ENCODE assay signal across 1 cellular context in genomic region chr6:120031837-120032236, GRCh38.
TF ChIP-seq lines count a peak whose summit lies in the region.

No MANE protein-coding gene starts in this region.

TF ChIP-seq in HepG2, 621 proteins besides CTCF, POLR2A, EP300 and RAD21 (continued from another document):
- TF ChIP-seq NR2F6 (IDR thresholded peaks at IDR 0.05) = no peak
- no peak for TF ChIP-seq NR2F6 (CRISPR knock-in tag; IDR thresholded peaks at IDR 0.05)
- no peak for TF ChIP-seq ZNF7 (CRISPR knock-in tag; IDR thresholded peaks at IDR 0.05)
- TF ChIP-seq AFF4 (CRISPR knock-in tag; IDR thresholded peaks at IDR 0.05) = no peak
- TF ChIP-seq TFAP4 (IDR thresholded peaks at IDR 0.05; ENCODE audit: borderline replicate concordance, low read depth) = peak; percentile 25; the same call in 1 of the 2 replicates
- no peak for TF ChIP-seq CHCHD3 (CRISPR knock-in tag; IDR thresholded peaks at IDR 0.05)
- no peak for TF ChIP-seq ATF5 (CRISPR knock-in tag; IDR thresholded peaks at IDR 0.05; ENCODE audit: low read depth)
- no peak for TF ChIP-seq NKX3-1 (CRISPR knock-in tag; IDR thresholded peaks at IDR 0.05)
- TF ChIP-seq ZNF10 (CRISPR knock-in tag; IDR thresholded peaks at IDR 0.05; ENCODE audit: borderline replicate concordance, low read depth) = no peak
- no peak for TF ChIP-seq SOX13 (IDR thresholded peaks at IDR 0.05)
- no peak for TF ChIP-seq SOX13 (CRISPR knock-in tag; conservative IDR thresholded peaks at IDR 0.05 in 1 of 2, IDR thresholded peaks at IDR 0.05 in 1 of 2)
- no peak for TF ChIP-seq SNAPC5 (CRISPR knock-in tag; IDR thresholded peaks at IDR 0.05; ENCODE audit: borderline replicate concordance)
- no peak for TF ChIP-seq PHB2 (IDR thresholded peaks at IDR 0.05; ENCODE audit: partially characterized antibody)
- TF ChIP-seq HNF4G (IDR thresholded peaks at IDR 0.05; ENCODE audit: borderline replicate concordance, low read depth, low read length) = peak; percentile 59; the same call in 1 of the 2 replicates
- TF ChIP-seq HNF4G (CRISPR knock-in tag; IDR thresholded peaks at IDR 0.05; ENCODE audit: borderline replicate concordance, low read depth) = no peak
- TF ChIP-seq CSRNP2 (CRISPR knock-in tag; conservative IDR thresholded peaks at IDR 0.05; ENCODE audit: low read depth) = no peak
- no peak for TF ChIP-seq ZNF24 (IDR thresholded peaks at IDR 0.05)
- no peak for TF ChIP-seq RERE (CRISPR knock-in tag; IDR thresholded peaks at IDR 0.05; ENCODE audit: low read depth)
- TF ChIP-seq FOXP1 (IDR thresholded peaks at IDR 0.05) = no peak
- TF ChIP-seq FOXP1 (CRISPR knock-in tag; IDR thresholded peaks at IDR 0.05) = no peak; the same call in 1 of the 2 replicates
- TF ChIP-seq KLF6 (CRISPR knock-in tag; IDR thresholded peaks at IDR 0.05) = no peak
- no peak for TF ChIP-seq ETS1 (CRISPR knock-in tag; IDR thresholded peaks at IDR 0.05)
- TF ChIP-seq KDM6A (CRISPR knock-in tag; IDR thresholded peaks at IDR 0.05; ENCODE audit: low read depth) = no peak
- no peak for TF ChIP-seq ATF1 (CRISPR knock-in tag; IDR thresholded peaks at IDR 0.05)
- TF ChIP-seq USF2 (IDR thresholded peaks at IDR 0.05; ENCODE audit: low read depth, low read length) = no peak
- TF ChIP-seq USF2 (CRISPR knock-in tag; IDR thresholded peaks at IDR 0.05; ENCODE audit: borderline replicate concordance) = no peak
- no peak for TF ChIP-seq AHR (CRISPR knock-in tag; IDR thresholded peaks at IDR 0.05)
- 0 out of 2 replicates have a peak, but pooled peaks have one; percentile 19 for TF ChIP-seq MAX (IDR thresholded peaks at IDR 0.05)
- peak; percentile 43; the same call in 1 of the 2 replicates for TF ChIP-seq ZMYM4 (CRISPR knock-in tag; IDR thresholded peaks at IDR 0.05)
- no peak for TF ChIP-seq SMC3 (IDR thresholded peaks at IDR 0.05; ENCODE audit: low read length)
- no peak for TF ChIP-seq GMEB1 (CRISPR knock-in tag; IDR thresholded peaks at IDR 0.05; ENCODE audit: borderline replicate concordance)
- no peak for TF ChIP-seq ZNF580 (CRISPR knock-in tag; IDR thresholded peaks at IDR 0.05; ENCODE audit: borderline replicate concordance, low read depth)
- TF ChIP-seq ZSCAN12 (CRISPR knock-in tag; IDR thresholded peaks at IDR 0.05) = no peak
- TF ChIP-seq ZNF350 (CRISPR knock-in tag; IDR thresholded peaks at IDR 0.05; ENCODE audit: borderline replicate concordance, low read depth) = no peak
- no peak for TF ChIP-seq SYNCRIP (IDR thresholded peaks at IDR 0.05; ENCODE audit: insufficient read depth, low read depth, low read length)
- no peak for TF ChIP-seq CREB3 (CRISPR knock-in tag; IDR thresholded peaks at IDR 0.05)
- no peak for TF ChIP-seq ZBTB43 (CRISPR knock-in tag; conservative IDR thresholded peaks at IDR 0.05)
- no peak for TF ChIP-seq SALL2 (CRISPR knock-in tag; IDR thresholded peaks at IDR 0.05)
- no peak for TF ChIP-seq ZNF264 (CRISPR knock-in tag; IDR thresholded peaks at IDR 0.05)
- TF ChIP-seq ZFP1 (CRISPR knock-in tag; IDR thresholded peaks at IDR 0.05) = no peak
- TF ChIP-seq MAFG (CRISPR knock-in tag; IDR thresholded peaks at IDR 0.05) = no peak
- no peak for TF ChIP-seq SCMH1 (CRISPR knock-in tag; IDR thresholded peaks at IDR 0.05; ENCODE audit: borderline replicate concordance)
- TF ChIP-seq CEBPB (IDR thresholded peaks at IDR 0.05; ENCODE audit: borderline replicate concordance, low read depth, low read length) = peak; percentile 91
TF ChIP-seq in HepG2: peak in this region for 12.
